ENCODE assay signal across 8 cellular contexts in the genomic region with DNA sequence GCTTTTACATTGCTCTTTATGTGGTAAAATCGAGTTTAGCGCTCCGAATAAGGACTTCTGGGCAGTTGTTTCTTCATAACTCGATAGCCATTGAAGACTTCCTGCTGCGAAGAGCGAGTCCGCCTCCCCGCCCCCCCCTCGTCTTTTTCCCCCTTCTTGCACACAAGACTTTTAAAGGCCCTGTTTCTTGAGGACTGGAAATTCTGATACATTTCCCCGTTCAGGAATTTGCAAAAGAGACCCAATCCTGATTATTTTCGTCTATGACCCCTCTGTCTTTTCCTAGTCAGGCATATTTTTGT. TPM values are rescaled to one million over a fixed set of nuclear protein-coding genes. Genes with fewer than 3 reads are reported as not detected.
DNase-seq lines count a peak whose midpoint lies in the region; ATAC-seq and TF ChIP-seq lines count a peak whose summit lies in the region.

No MANE protein-coding gene starts in this region.

- TF ChIP-seq CTCF in Peyer's patch (IDR thresholded peaks at IDR 0.05) (no peak), natural killer cell (IDR thresholded peaks at IDR 0.05) (no peak)

- peak in 1 of 3 donors; percentile 65 for DNase-seq in Peyer's patch
- no peak for DNase-seq in effector memory CD4-positive, alpha-beta T cell
- DNase-seq in natural killer cell, result no peak
- DNase-seq in DMS153 (lab: John Stamatoyannopoulos, UW), result no peak
- no peak for DNase-seq in epidermal melanocyte (ENCODE audit: insufficient read length, low spot score)
- no peak for DNase-seq in activated CD4-positive, alpha-beta T cell treated with anti-CD3 and anti-CD28 coated beads, Interleukin-2, amount 50 U/mL, for 4 hours

- TF ChIP-seq POLR2A in Peyer's patch (IDR thresholded peaks at IDR 0.05), result no peak

- H3K9me3 Mint-ChIP-seq in natural killer cell, result no peaks in the 10 kb centered on the region

- H3K4me3 Mint-ChIP-seq in natural killer cell, result peak overlapping the region; percentile 99

- no peaks in the 10 kb centered on the region for H3K27me3 Mint-ChIP-seq in natural killer cell (ENCODE audit: low read depth in 2 of 2)

- H3K36me3 ChIP-seq in Peyer's patch, result peaks cover 0 to 16% (median 0%) of the 10 kb centered on the region in 3 donors
- H3K36me3 ChIP-seq in effector memory CD4-positive, alpha-beta T cell (ENCODE audit: control insufficient read depth, insufficient read depth, low read length), result peaks cover 11% of the 10 kb centered on the region

- H3K36me3 Mint-ChIP-seq in natural killer cell, result peaks cover 7% of the 10 kb centered on the region

- H3K27me3 ChIP-seq in Peyer's patch, result no peaks in the 10 kb centered on the region
- H3K27me3 ChIP-seq in effector memory CD4-positive, alpha-beta T cell (replicated peaks; ENCODE audit: control insufficient read depth, insufficient read depth, low read length, poor library complexity, severe bottlenecking), result no peaks in the 10 kb centered on the region

- peaks cover 0 to 5% (median 0%) of the 10 kb centered on the region in 4 donors for H3K4me1 ChIP-seq in Peyer's patch
- H3K4me1 ChIP-seq in effector memory CD4-positive, alpha-beta T cell (ENCODE audit: control insufficient read depth, insufficient read depth, low read length, poor library complexity, severe bottlenecking), result peaks cover 10% of the 10 kb centered on the region

- intact Hi-C loops in natural killer cell (cut with micrococcal nuclease), result loop anchor here (5.0 kb wide), 1 partner anchor 349 kb away; a partner anchor contains a TSS

- no peaks in the 10 kb centered on the region for H3K9me3 ChIP-seq in Peyer's patch
- no peaks in the 10 kb centered on the region for H3K9me3 ChIP-seq in effector memory CD4-positive, alpha-beta T cell (ENCODE audit: control insufficient read depth, low read length)

- H3K4me1 Mint-ChIP-seq in natural killer cell, result peaks cover 57 to 61% of the 10 kb centered on the region in 2 donors

- peak overlapping the region; percentile 79 for H3K4me3 ChIP-seq in GM08714 (ENCODE audit: low read length)
- H3K4me3 ChIP-seq in Peyer's patch, result peak overlapping the region; percentile 76 to 90 (median 76)
- peak overlapping the region; percentile 96 for H3K4me3 ChIP-seq in effector memory CD4-positive, alpha-beta T cell (ENCODE audit: insufficient read depth, low read depth, low read length, poor library complexity, severe bottlenecking)

- peak overlapping the region; percentile 95 to 97 (median 96) for H3K27ac ChIP-seq in Peyer's patch
- peak overlapping the region; percentile 91 for H3K27ac ChIP-seq in effector memory CD4-positive, alpha-beta T cell (ENCODE audit: insufficient read depth, low read length, poor library complexity, severe bottlenecking)

- H3K27ac Mint-ChIP-seq in natural killer cell, result peak overlapping the region; percentile 98 to 100

- ATAC-seq in natural killer cell (no peak), GM19328 (IDR thresholded peaks at IDR 0.05; ENCODE audit: unreplicated experiment) (no peak)

RNA-seq across cellular contexts. Expression of a gene that starts 1.6 kb away (rescaled TPM):
- total RNA-seq in Peyer's patch (100 to 1,000 TPM in 1 of 4 donors, 10 to 100 TPM in 3; 67.7 to 122 (median 83.1) TPM), natural killer cell (100 to 1,000 TPM in 2 of 3 donors, 10 to 100 TPM in 1; 89.8 to 152 (median 112) TPM)
